23 cellular contexts compared by ENCODE assay signal in the genomic region with DNA sequence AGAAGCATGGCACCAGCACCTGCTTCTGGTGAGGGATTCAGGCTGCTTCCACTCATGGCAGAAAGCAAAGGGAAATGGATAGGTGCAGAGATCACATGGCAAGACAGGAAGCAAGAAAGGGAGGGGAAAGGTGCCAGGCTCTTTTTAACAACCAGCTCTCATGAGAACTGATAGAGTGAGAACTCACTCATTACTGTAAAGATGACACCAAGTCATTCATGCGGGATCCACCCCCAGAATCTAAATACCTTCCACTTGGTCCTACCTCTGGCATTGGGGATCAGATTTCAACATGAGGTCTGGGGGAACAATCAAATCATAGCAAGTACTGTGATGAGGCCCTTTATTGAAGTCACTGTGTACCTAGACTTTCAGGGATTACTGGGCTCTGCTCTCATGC.
"Had no signal": no experiment of that assay in that cellular context is flagged by ENCODE, and none has a peak within 500 bp of the region (broad histone marks: within the 10 kb centered on the region; RNA-seq: fewer than 3 reads in every experiment).

No MANE protein-coding gene starts in this region.

- ATAC-seq: activated CD4-positive, alpha-beta T cell treated with anti-CD3 and anti-CD28 coated beads for 36 hours; activated T-cell treated with anti-CD3 and anti-CD28 coated beads, Interleukin-2, amount 50 U/mL, for 72 hours had no signal

- H3K4me1 Mint-ChIP-seq: activated CD4-positive, alpha-beta memory T cell treated with anti-CD3 and anti-CD28 coated beads, Interleukin-2, amount 10 ng/mL, durations not matched to agents 7 days and 5 days; activated naive CD4-positive, alpha-beta T cell treated with anti-CD3 and anti-CD28 coated beads, Interleukin-2, amount 10 ng/mL, durations not matched to agents 7 days and 5 days had no signal

- DNase-seq: activated CD4-positive, alpha-beta memory T cell treated with anti-CD3 and anti-CD28 coated beads, Interleukin-2, amount 10 ng/mL, durations not matched to agents 7 days and 5 days; activated CD4-positive, alpha-beta T cell treated with anti-CD3 and anti-CD28 coated beads for 36 hours; activated CD4-positive, alpha-beta T cell treated with anti-CD3 and anti-CD28 coated beads, Interleukin-2, amount 50 U/mL, for 1 hour; activated CD8-positive, alpha-beta memory T cell treated with anti-CD3 and anti-CD28 coated beads, Interleukin-2, amount 50 U/mL, for 4 hours; activated gamma-delta T cell treated with Interleukin-2 at 50 U/mL for 16 hours; activated naive CD4-positive, alpha-beta T cell treated with anti-CD3 and anti-CD28 coated beads, Interleukin-2, amount 10 ng/mL, durations not matched to agents 7 days and 5 days; activated naive CD8-positive, alpha-beta T cell treated with anti-CD3 and anti-CD28 coated beads for 36 hours; activated T-cell treated with anti-CD3 and anti-CD28 coated beads, Interleukin-2, amount 50 U/mL, for 72 hours; brain microvascular endothelial cell; Kasumi-1; KBM-7; NCI-H1048; NCI-H146; NCI-H187 treated with DMSO at 0.1 percent for 48 hours; NCI-H2081 treated with DMSO at 0.1 percent for 48 hours; NCI-H446; NCI-H526; Peyer's patch; Right ventricle myocardium superior; SJCRH30; SK-N-SH; T-helper 1 cell had no signal

- H3K4me3 Mint-ChIP-seq: activated CD4-positive, alpha-beta memory T cell treated with anti-CD3 and anti-CD28 coated beads, Interleukin-2, amount 10 ng/mL, durations not matched to agents 7 days and 5 days; activated CD4-positive, alpha-beta T cell treated with anti-CD3 and anti-CD28 coated beads for 36 hours; activated naive CD4-positive, alpha-beta T cell treated with anti-CD3 and anti-CD28 coated beads, Interleukin-2, amount 10 ng/mL, durations not matched to agents 7 days and 5 days; activated naive CD8-positive, alpha-beta T cell treated with anti-CD3 and anti-CD28 coated beads for 36 hours; activated T-cell treated with anti-CD3 and anti-CD28 coated beads, Interleukin-2, amount 50 U/mL, for 72 hours had no signal

- H3K9me3 Mint-ChIP-seq: activated naive CD4-positive, alpha-beta T cell treated with anti-CD3 and anti-CD28 coated beads, Interleukin-2, amount 10 ng/mL, durations not matched to agents 7 days and 5 days; activated T-cell treated with anti-CD3 and anti-CD28 coated beads, Interleukin-2, amount 50 U/mL, for 72 hours; activated T-helper 2 cell treated with anti-CD3 and anti-CD28 coated beads, Interferon-gamma antibody, Interleukin-2, Interleukin-4, amounts not matched to agents 10 μg/mL and 5 μg/mL and 100 μg/mL, durations not matched to agents 14 hours and 24 hours and 36 hours had no signal

- H3K36me3 Mint-ChIP-seq: activated naive CD4-positive, alpha-beta T cell treated with anti-CD3 and anti-CD28 coated beads, Interleukin-2, amount 10 ng/mL, durations not matched to agents 7 days and 5 days; activated naive CD8-positive, alpha-beta T cell treated with anti-CD3 and anti-CD28 coated beads for 36 hours had no signal

- H3K27ac Mint-ChIP-seq: activated CD4-positive, alpha-beta memory T cell treated with anti-CD3 and anti-CD28 coated beads, Interleukin-2, amount 10 ng/mL, durations not matched to agents 7 days and 5 days; activated CD4-positive, alpha-beta T cell treated with anti-CD3 and anti-CD28 coated beads for 36 hours; activated naive CD4-positive, alpha-beta T cell treated with anti-CD3 and anti-CD28 coated beads, Interleukin-2, amount 10 ng/mL, durations not matched to agents 7 days and 5 days; activated naive CD8-positive, alpha-beta T cell treated with anti-CD3 and anti-CD28 coated beads for 36 hours; activated T-cell treated with anti-CD3 and anti-CD28 coated beads, Interleukin-2, amount 50 U/mL, for 72 hours; activated T-helper 2 cell treated with anti-CD3 and anti-CD28 coated beads, Interferon-gamma antibody, Interleukin-2, Interleukin-4, amounts not matched to agents 10 μg/mL and 5 μg/mL and 100 μg/mL, durations not matched to agents 14 hours and 24 hours and 36 hours had no signal

- H3K27me3 Mint-ChIP-seq: activated CD4-positive, alpha-beta T cell treated with anti-CD3 and anti-CD28 coated beads for 36 hours; activated naive CD4-positive, alpha-beta T cell treated with anti-CD3 and anti-CD28 coated beads, Interleukin-2, amount 10 ng/mL, durations not matched to agents 7 days and 5 days; activated naive CD8-positive, alpha-beta T cell treated with anti-CD3 and anti-CD28 coated beads for 36 hours had no signal
